ENCODE assay signal across 16 cellular contexts in the genomic region with DNA sequence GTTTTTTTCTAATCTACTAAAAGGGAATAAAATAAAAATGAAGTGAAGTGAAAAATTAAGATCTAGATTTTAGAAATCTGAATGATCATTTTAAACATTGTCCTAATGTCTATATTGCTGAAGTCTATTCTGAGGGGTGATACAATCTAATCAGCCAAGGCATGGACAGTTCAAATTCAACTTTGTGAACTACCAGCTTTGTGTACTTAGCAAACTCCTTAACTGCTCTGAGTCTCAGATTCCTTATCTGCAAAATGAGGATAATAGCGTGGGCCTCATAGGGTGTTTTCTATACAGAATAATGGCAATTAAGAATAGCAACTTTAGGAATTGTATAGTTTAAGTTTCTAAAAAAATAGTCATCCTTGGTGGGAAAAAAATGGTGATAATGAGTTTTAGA. TPM values are rescaled to one million over a fixed set of nuclear protein-coding genes. Genes with fewer than 3 reads are reported as not detected.
A peak's percentile ranks its signal among the peaks of the same experiment; 100 is the strongest.
DNase-seq lines count a peak whose midpoint lies in the region; FAIRE-seq and TF ChIP-seq lines count a peak whose summit lies in the region.
"Had no signal": no experiment of that assay in that cellular context is flagged by ENCODE, and none has a peak within 500 bp of the region (broad histone marks: within the 10 kb centered on the region; RNA-seq: fewer than 3 reads in every experiment).

No MANE protein-coding gene starts in this region.

- CTCF ChIA-PET in CD8-positive, alpha-beta memory T cell (lab: Charles Lee) = no interaction called here

- no peaks in the 10 kb centered on the region for H3K4me1 Mint-ChIP-seq in HFFc6 (ENCODE audit: low read depth)
- H3K4me1 Mint-ChIP-seq in CD8-positive, alpha-beta memory T cell = peaks cover 5 to 9% (median 6%) of the 10 kb centered on the region in 3 donors

- DNase-seq in hepatocyte (ENCODE audit: low spot score) (no peak), AG08395 (ENCODE audit: low spot score) (no peak), HFFc6 (no peak)
- DNase-seq in CD8-positive, alpha-beta memory T cell = no peak
- DNase-seq: 8988T; ACHN; C1 segment of cervical spinal cord; Caco-2; CD4-positive, alpha-beta memory T cell; DMS153; DND-41; H9 had no signal

- no peaks in the 10 kb centered on the region for H3K36me3 ChIP-seq in hepatocyte (replicated peaks; ENCODE audit: insufficient read depth, low read depth)
- H3K36me3 ChIP-seq in CD8-positive, alpha-beta memory T cell (ENCODE audit: insufficient read depth, low read length) = peaks cover 8% of the 10 kb centered on the region

- H3K36me3 Mint-ChIP-seq in HFFc6 (ENCODE audit: low read depth) = peaks cover 27% of the 10 kb centered on the region
- peaks cover 0 to 64% (median 30%) of the 10 kb centered on the region in 3 donors for H3K36me3 Mint-ChIP-seq in CD8-positive, alpha-beta memory T cell

- H4K20me1 ChIP-seq in hepatocyte (ENCODE audit: insufficient read depth, poor library complexity, severe bottlenecking) = no peaks in the 10 kb centered on the region

- H3K9me2 ChIP-seq in hepatocyte (replicated peaks; ENCODE audit: insufficient read depth) = no peaks in the 10 kb centered on the region

- H3K4me3 ChIP-seq in hepatocyte = no peak overlapping the region
- no peak overlapping the region for H3K4me3 ChIP-seq in CD8-positive, alpha-beta memory T cell (ENCODE audit: low read length)
- H3K4me3 ChIP-seq: A549, GM23338 had no signal

- H3K9me3 Mint-ChIP-seq in HFFc6 = no peaks in the 10 kb centered on the region
- H3K9me3 Mint-ChIP-seq in CD8-positive, alpha-beta memory T cell = no peaks in the 10 kb centered on the region
- H3K9me3 Mint-ChIP-seq: CD4-positive, alpha-beta memory T cell; GM23338; H9 had no signal

- peak; percentile 10 for FAIRE-seq in colon (lab: Jason Lieb, UNC)
- FAIRE-seq: A549 had no signal

- peak overlapping the region; percentile 1; the same call in 1 of the 2 replicates for H3K27ac ChIP-seq in 22Rv1
- H3K27ac ChIP-seq in hepatocyte = no peak overlapping the region
- no peak overlapping the region for H3K27ac ChIP-seq in CD8-positive, alpha-beta memory T cell (ENCODE audit: low read depth, low read length)
- H3K27ac ChIP-seq: A549 had no signal

- no peaks in the 10 kb centered on the region for H3K9me3 ChIP-seq in hepatocyte (ENCODE audit: low read depth)
- no peaks in the 10 kb centered on the region for H3K9me3 ChIP-seq in CD8-positive, alpha-beta memory T cell (ENCODE audit: low read length)
- H3K9me3 ChIP-seq: A549, Caco-2 had no signal

- H3K4me3 Mint-ChIP-seq in HFFc6 = no peak overlapping the region
- H3K4me3 Mint-ChIP-seq in CD8-positive, alpha-beta memory T cell = no peak overlapping the region
- H3K4me3 Mint-ChIP-seq: CD4-positive, alpha-beta memory T cell; GM23338; H9 had no signal

- peaks cover 25% of the 10 kb centered on the region for H3K4me1 ChIP-seq in hepatocyte (ENCODE audit: insufficient read depth)
- H3K4me1 ChIP-seq in CD8-positive, alpha-beta memory T cell (ENCODE audit: insufficient read depth, low read length) = no peaks in the 10 kb centered on the region
- H3K4me1 ChIP-seq: A549 had no signal

- peak overlapping the region; percentile 24 for H3K4me2 ChIP-seq in hepatocyte
- H3K4me2 ChIP-seq: A549, GM23338 had no signal

- H3K79me2 ChIP-seq in hepatocyte = peaks cover 39% of the 10 kb centered on the region

- H3K27me3 Mint-ChIP-seq in HFFc6 (ENCODE audit: insufficient read depth) = no peaks in the 10 kb centered on the region
- no peaks in the 10 kb centered on the region for H3K27me3 Mint-ChIP-seq in CD8-positive, alpha-beta memory T cell
- H3K27me3 Mint-ChIP-seq: CD4-positive, alpha-beta memory T cell had no signal

- TF ChIP-seq CTCF in 22Rv1 (IDR thresholded peaks at IDR 0.05) (no peak), hepatocyte (IDR thresholded peaks at IDR 0.05; ENCODE audit: poor library complexity) (no peak), HFFc6 (IDR thresholded peaks at IDR 0.05) (no peak)

- H3K27ac Mint-ChIP-seq in HFFc6 = no peak overlapping the region
- H3K27ac Mint-ChIP-seq in CD8-positive, alpha-beta memory T cell = no peak overlapping the region
- H3K27ac Mint-ChIP-seq: CD4-positive, alpha-beta memory T cell; GM23338; H9 had no signal

- 48% methylated on average over 1 of the region's 1 CpG for WGBS in hepatocyte (ENCODE audit: low lambda C conversion rate, missing lambda C conversion rate)

- no peaks in the 10 kb centered on the region for H3K27me3 ChIP-seq in hepatocyte
- H3K27me3 ChIP-seq in CD8-positive, alpha-beta memory T cell (ENCODE audit: insufficient read depth, low read length, poor library complexity, severe bottlenecking) = no peaks in the 10 kb centered on the region

- POLR2A ChIA-PET in CD8-positive, alpha-beta memory T cell (lab: Charles Lee) = interaction anchor here (0.5 kb wide), 1 partner anchor 269 kb away, joined by 3 read pairs; no protein-coding TSS in a partner anchor

- no peak overlapping the region for H2AFZ ChIP-seq in hepatocyte
- H2AFZ ChIP-seq: GM23338 had no signal

RNA-seq across cellular contexts. Expression of gene FAR1, which starts 31.4 kb away (rescaled TPM):
- total RNA-seq in hepatocyte = 70.9 and 71.4 TPM in 2 replicates
- 21.7 and 23.7 TPM in 2 replicates for polyA plus RNA-seq in hepatocyte
- total RNA-seq in HFFc6 (2021; fragmentation: NEBNext Ultra II Directional; extraction: Animal tissue kit (Norgen Biotek cat#: 25700)) = 10 to 100 TPM; 40.8 to 59.5 (median 44.2) TPM
- total RNA-seq in CD8-positive, alpha-beta memory T cell = 10 to 100 TPM; 44.9 to 48.3 TPM
- 11.1 TPM for polyA plus RNA-seq in CD8-positive, alpha-beta memory T cell
